ENCODE assay signal across 1 cellular context in the genomic region with DNA sequence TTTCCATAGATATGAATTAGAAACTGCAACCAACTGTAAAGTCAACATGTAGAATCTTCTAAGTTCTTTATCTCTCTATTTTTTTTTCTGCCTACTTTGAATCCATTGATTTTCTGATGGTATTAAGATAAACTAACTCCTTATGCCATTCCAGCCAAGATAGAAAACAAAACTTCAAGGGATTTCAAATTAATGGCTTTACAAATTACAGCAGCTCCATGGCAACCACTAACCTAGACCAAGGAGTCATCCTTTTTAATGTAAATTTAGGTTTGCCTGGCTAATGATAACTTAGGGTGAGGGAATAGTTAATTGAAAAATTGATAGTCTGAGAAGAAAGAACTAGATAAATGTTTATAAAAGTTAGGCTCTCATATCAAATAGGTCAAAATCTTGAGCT.
TF ChIP-seq lines count a peak whose summit lies in the region.

No MANE protein-coding gene starts in this region.

TF ChIP-seq in GM23338, 12 proteins besides CTCF, POLR2A, EP300 and RAD21 (continued from another document):
- no peak for TF ChIP-seq ZNF462 (CRISPR knock-in tag; IDR thresholded peaks at IDR 0.05)
- TF ChIP-seq REST (IDR thresholded peaks at IDR 0.05; ENCODE audit: unreplicated experiment) = no peak
- no peak for TF ChIP-seq JUNB (IDR thresholded peaks at IDR 0.05; ENCODE audit: unreplicated experiment)
- TF ChIP-seq EZH2 (IDR thresholded peaks at IDR 0.05; ENCODE audit: low read depth, unreplicated experiment) = no peak
- TF ChIP-seq ZNF114 (CRISPR knock-in tag; IDR thresholded peaks at IDR 0.05) = no peak
- no peak for TF ChIP-seq CREB1 (CRISPR knock-in tag; IDR thresholded peaks at IDR 0.05; ENCODE audit: low read depth)
- TF ChIP-seq EZH2phosphoT487 (IDR thresholded peaks at IDR 0.05; ENCODE audit: unreplicated experiment) = no peak
- TF ChIP-seq STAT1 (IDR thresholded peaks at IDR 0.05; ENCODE audit: unreplicated experiment) = no peak
